ENCODE assay signal across 24 cellular contexts in the genomic region with DNA sequence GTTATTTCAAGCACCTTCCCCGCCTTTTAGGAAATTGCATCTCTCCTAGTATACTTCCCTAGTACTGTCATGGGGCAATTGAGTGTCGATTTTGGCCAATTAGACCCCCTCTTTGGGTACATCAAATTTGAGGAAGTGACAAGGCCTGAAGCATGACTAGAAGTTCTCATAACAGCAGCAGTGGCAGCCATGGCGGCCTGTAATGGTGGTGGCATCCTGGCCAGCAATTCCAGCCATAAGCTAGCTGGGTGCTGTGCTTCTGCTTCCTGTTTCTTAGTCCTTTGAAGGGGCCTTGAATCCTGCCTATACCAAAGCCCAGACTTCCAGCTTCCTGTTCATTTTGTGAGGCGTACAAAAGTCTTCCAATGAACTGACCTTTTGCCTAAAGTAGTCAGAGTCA.
"Had no signal": no experiment of that assay in that cellular context is flagged by ENCODE, and none has a peak within 500 bp of the region (broad histone marks: within the 10 kb centered on the region; RNA-seq: fewer than 3 reads in every experiment).

No MANE protein-coding gene starts in this region.

- H3K27ac Mint-ChIP-seq: activated naive CD4-positive, alpha-beta T cell treated with anti-CD3 and anti-CD28 coated beads, Interleukin-2, amount 50 U/mL, for 72 hours; natural killer cell had no signal

- ATAC-seq: activated naive CD4-positive, alpha-beta T cell treated with anti-CD3 and anti-CD28 coated beads, Interleukin-2, amount 50 U/mL, for 72 hours; left colon; natural killer cell; upper lobe of right lung had no signal

- H3K36me3 Mint-ChIP-seq: activated naive CD4-positive, alpha-beta T cell treated with anti-CD3 and anti-CD28 coated beads, Interleukin-2, amount 50 U/mL, for 72 hours; natural killer cell had no signal

- H3K4me3 Mint-ChIP-seq: natural killer cell had no signal

- H3K9me3 ChIP-seq: adrenal gland, breast epithelium, upper lobe of right lung had no signal

- H3K4me3 ChIP-seq: adrenal gland, breast epithelium, lung, upper lobe of right lung had no signal

- FAIRE-seq: astrocyte, frontal cortex had no signal

- H3K9me3 Mint-ChIP-seq: activated naive CD4-positive, alpha-beta T cell treated with anti-CD3 and anti-CD28 coated beads, Interleukin-2, amount 50 U/mL, for 72 hours; natural killer cell had no signal

- H3K4me1 ChIP-seq: adrenal gland, breast epithelium, upper lobe of right lung had no signal

- DNase-seq: activated CD4-positive, alpha-beta T cell treated with anti-CD3 and anti-CD28 coated beads for 1 hour; activated CD8-positive, alpha-beta memory T cell treated with anti-CD3 and anti-CD28 coated beads for 24 hours; activated CD8-positive, alpha-beta memory T cell treated with anti-CD3 and anti-CD28 coated beads, Interleukin-2, amount 50 U/mL, for 48 hours; activated effector memory CD4-positive, alpha-beta T cell treated with anti-CD3 and anti-CD28 coated beads, Interleukin-2, amount 50 U/mL, for 16 hours; activated T-cell treated with anti-CD3 and anti-CD28 coated beads, Interleukin-2, amount 50 U/mL, for 48 hours; adrenal gland; cerebellar nuclear complex; effector CD4-positive, alpha-beta T cell; hypothalamus; islet precursor cell; left colon; natural killer cell; posterior cingulate gyrus; stimulated activated CD4-positive, alpha-beta T cell treated with anti-CD3 and anti-CD28 coated beads, Interleukin-12 subunit alpha, Interleukin-12 subunit beta, amount 100 ng/mL, for 4 hours; stimulated activated CD4-positive, alpha-beta T cell treated with anti-CD3 and anti-CD28 coated beads, Interleukin-1b, Interleukin-23, amount 100 ng/mL, for 48 hours; stimulated activated CD8-positive, alpha-beta memory T cell treated with anti-CD3 and anti-CD28 coated beads, Interleukin-4, amount 100 ng/mL, for 48 hours; stimulated activated naive CD4-positive, alpha-beta T cell; T-helper 9 cell; upper lobe of right lung had no signal

- H3K27me3 ChIP-seq: breast epithelium, upper lobe of right lung had no signal

- H3K36me3 ChIP-seq: adrenal gland, breast epithelium, upper lobe of right lung had no signal

- H3K27ac ChIP-seq: adrenal gland, breast epithelium, upper lobe of right lung had no signal
